2 cellular contexts compared by ENCODE assay signal in the genomic region with DNA sequence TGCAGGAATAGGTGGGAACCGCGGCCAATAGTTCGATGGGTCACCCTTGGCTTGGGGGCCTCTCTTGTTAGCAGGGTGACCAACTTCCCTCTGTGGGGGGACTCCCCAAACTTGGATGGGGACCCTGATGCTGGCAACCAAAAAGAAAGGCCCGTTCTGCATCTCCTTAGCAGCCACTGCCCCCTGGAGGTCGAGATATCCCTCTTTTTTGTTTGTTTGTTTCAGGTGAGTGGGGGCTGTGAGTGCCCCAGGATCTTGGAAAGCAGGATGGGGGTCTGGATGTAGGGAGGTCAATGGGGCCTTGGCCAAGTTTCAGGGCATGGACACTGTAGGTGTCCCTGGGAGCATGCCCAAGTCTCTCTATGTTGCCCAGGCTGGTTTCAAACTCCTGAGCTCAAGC.
TF ChIP-seq lines count a peak whose summit lies in the region.

No MANE protein-coding gene starts in this region.

TF ChIP-seq in IMR-90, 13 proteins besides CTCF, POLR2A, EP300 and RAD21:
- TF ChIP-seq SMC3 (IDR thresholded peaks at IDR 0.05; ENCODE audit: low read depth, low read length): peak; percentile 44; the same call in 1 of the 2 replicates
- TF ChIP-seq FOS (IDR thresholded peaks at IDR 0.05; ENCODE audit: low read depth, low read length): no peak
- no peak for TF ChIP-seq RFX5 (IDR thresholded peaks at IDR 0.05; ENCODE audit: low read depth, low read length)
TF ChIP-seq in IMR-90: peak in this region for 1.

TF ChIP-seq in liver, 16 proteins besides CTCF, POLR2A, EP300 and RAD21:
- TF ChIP-seq JUND (IDR thresholded peaks at IDR 0.05) (no peak), HNF4G (IDR thresholded peaks at IDR 0.05) (no peak), HNF4A (conservative IDR thresholded peaks at IDR 0.05) (no peak), EGR1 (IDR thresholded peaks at IDR 0.05; ENCODE audit: low read depth in 2 of 2) (no peak)
- TF ChIP-seq, protein P1, sequence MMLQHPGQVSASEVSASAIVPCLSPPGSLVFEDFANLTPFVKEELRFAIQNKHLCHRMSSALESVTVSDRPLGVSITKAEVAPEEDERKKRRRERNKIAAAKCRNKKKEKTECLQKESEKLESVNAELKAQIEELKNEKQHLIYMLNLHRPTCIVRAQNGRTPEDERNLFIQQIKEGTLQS (IDR thresholded peaks at IDR 0.05): no peak
